ENCODE assay signal across 7 cellular contexts in genomic region chr17:59846391-59847165, GRCh38. TPM values are rescaled to one million over a fixed set of nuclear protein-coding genes. Genes with fewer than 3 reads are reported as not detected.
DNase-seq lines count a peak whose midpoint lies in the region; FAIRE-seq and TF ChIP-seq lines count a peak whose summit lies in the region.

No MANE protein-coding gene starts in this region.

- H3K27ac ChIP-seq in GM23248, result peak overlapping the region; percentile 99
- peak overlapping the region; percentile 87 for H3K27ac ChIP-seq in stomach smooth muscle (ENCODE audit: low read length)

- FAIRE-seq in GM12891 (lab: Jason Lieb, UNC), result peak; percentile 20

- DNase-seq in GM12891 (ENCODE audit: insufficient read length, low spot score) (peak; percentile 15), GM23248 (peak; percentile 84), NCI-H2081 treated with DMSO at 0.1 percent for 48 hours (lab: John Stamatoyannopoulos, UW) (peak; percentile 78), amniotic epithelial cell (ENCODE audit: low read depth) (peak; percentile 85), iris pigment epithelial cell (ENCODE audit: low read depth) (peak; percentile 87), AML-193 (lab: John Stamatoyannopoulos, UW) (no peak)

- no peaks in the 10 kb centered on the region for H3K9me3 ChIP-seq in GM23248 (ENCODE audit: low read depth)
- no peaks in the 10 kb centered on the region for H3K9me3 ChIP-seq in stomach smooth muscle (ENCODE audit: control insufficient read depth in 2 of 2, low read length in 2 of 2)

- H3K36me3 ChIP-seq in GM23248 (ENCODE audit: low read depth) (peaks cover 6% of the 10 kb centered on the region), stomach smooth muscle (ENCODE audit: control insufficient read depth in 2 of 2, insufficient read depth in 2 of 2, low read length in 2 of 2) (peaks cover 0 to 3% of the 10 kb centered on the region in 2 donors)

- H3K4me3 ChIP-seq in GM23248, result peak overlapping the region; percentile 32
- H3K4me3 ChIP-seq in stomach smooth muscle (ENCODE audit: low read length in 2 of 2), result peak overlapping the region; percentile 17 to 54

- TF ChIP-seq POLR2A in GM12891 (IDR thresholded peaks at IDR 0.05; ENCODE audit: low read depth, low read length), result no peak

- no peak overlapping the region for H2AFZ ChIP-seq in GM23248

- H3K4me2 ChIP-seq in GM23248 (ENCODE audit: unreplicated experiment), result peak overlapping the region; percentile 63

- peaks cover 8% of the 10 kb centered on the region for H3K79me2 ChIP-seq in GM23248 (ENCODE audit: insufficient read depth)

- H3K9ac ChIP-seq in GM23248 (peak overlapping the region; percentile 99), stomach smooth muscle (ENCODE audit: low read length in 2 of 2) (peak overlapping the region; percentile 31 to 64)

- H4K20me1 ChIP-seq in GM23248 (ENCODE audit: insufficient read depth), result no peaks in the 10 kb centered on the region

- H3K4me1 ChIP-seq in GM23248 (ENCODE audit: insufficient read depth) (peaks cover 43% of the 10 kb centered on the region), stomach smooth muscle (ENCODE audit: control insufficient read depth, insufficient read depth, low read length) (peaks cover 27% of the 10 kb centered on the region)

- in situ Hi-C loops in GM23248 (cut with MboI), result no loop called here

- WGBS in GM23248 (ENCODE audit: low coverage in 1 of 2, low lambda C conversion rate in 2 of 2, missing lambda C conversion rate in 2 of 2), 2 experiments, result 3 to 4% methylated on average over 7 of the region's 7 CpGs

- no peaks in the 10 kb centered on the region for H3K27me3 ChIP-seq in GM23248 (replicated peaks; ENCODE audit: insufficient read depth)
- no peaks in the 10 kb centered on the region for H3K27me3 ChIP-seq in stomach smooth muscle (ENCODE audit: control insufficient read depth in 1 of 2, insufficient read depth in 2 of 2, low read length in 2 of 2)

- H3K9me2 ChIP-seq in GM23248 (ENCODE audit: insufficient read depth), result no peaks in the 10 kb centered on the region

- peaks cover 62% of the 10 kb centered on the region for H3F3A ChIP-seq in GM23248 (ENCODE audit: insufficient read depth)

TF ChIP-seq in GM12891, 5 proteins besides CTCF, POLR2A, EP300 and RAD21:
- TF ChIP-seq POLR2AphosphoS5 (IDR thresholded peaks at IDR 0.05; ENCODE audit: low read depth, low read length) (0 out of 2 replicates have a peak, but pooled peaks have one; percentile 32), POU2F2 (IDR thresholded peaks at IDR 0.05; ENCODE audit: low read depth, low read length) (peak; percentile 80; the same call in 1 of the 2 replicates), TAF1 (IDR thresholded peaks at IDR 0.05; ENCODE audit: low read depth, low read length) (no peak)

RNA-seq across cellular contexts. Expression of gene TUBD1, which starts 46.2 kb away (rescaled TPM):
- polyA plus RNA-seq in GM12891 (2012; ENCODE audit: low read depth, missing spikeins), result 2.2 TPM
- total RNA-seq in GM23248 (2014; rRNA removed; shearing (Covaris generic)), result 3.8 and 6.3 TPM in 2 replicates
- polyA plus RNA-seq in GM23248 (2016; fragmentation: Nextera tagmentation; extraction: Ambion mirVana), result 4.3 TPM in 2 replicates

RNA-seq across cellular contexts. Expression of gene RPS6KB1, which starts 46.3 kb away (rescaled TPM):
- polyA plus RNA-seq in GM12891 (2012; ENCODE audit: low read depth, missing spikeins), result 10.6 TPM
- 23.3 and 33.6 TPM in 2 replicates for total RNA-seq in GM23248 (2014; rRNA removed; shearing (Covaris generic))
- polyA plus RNA-seq in GM23248 (2016; fragmentation: Nextera tagmentation; extraction: Ambion mirVana), result 28.6 and 31.4 TPM in 2 replicates

Comparison
In these comparisons a context has a peak if more than half of its experiments do, and no peak if none do; other contexts are left out.
1. DNase-seq: peak in GM12891 (single experiment), GM23248 (single experiment), NCI-H2081 treated with DMSO at 0.1 percent for 48 hours (single experiment), amniotic epithelial cell (single experiment) and iris pigment epithelial cell (single experiment); none in AML-193 (0 of 2).